15 cellular contexts compared by ENCODE assay signal in genomic region chr6:1463751-1464397, GRCh38.
A peak's percentile ranks its signal among the peaks of the same experiment; 100 is the strongest.
DNase-seq lines count a peak whose midpoint lies in the region; TF ChIP-seq lines count a peak whose summit lies in the region.
"Had no signal": no experiment of that assay in that cellular context is flagged by ENCODE, and none has a peak within 500 bp of the region (broad histone marks: within the 10 kb centered on the region; RNA-seq: fewer than 3 reads in every experiment).

No MANE protein-coding gene starts in this region.

- POLR2A ChIA-PET in HEK293 (lab: Yijun Ruan, JAX): no interaction called here

- H3K4me1 ChIP-seq in HEK293 (ENCODE audit: control insufficient read depth, insufficient read depth, low read length): no peaks in the 10 kb centered on the region
- H3K4me1 ChIP-seq: A549, Caco-2 had no signal

- no peak overlapping the region for H3K27ac Mint-ChIP-seq in glutamatergic neuron (ENCODE audit: unreplicated experiment)
- H3K27ac Mint-ChIP-seq: CD4-positive, alpha-beta T cell had no signal

- no peak overlapping the region for H3K4me3 Mint-ChIP-seq in glutamatergic neuron (ENCODE audit: unreplicated experiment)
- H3K4me3 Mint-ChIP-seq: CD4-positive, alpha-beta T cell had no signal

- H3K4me1 Mint-ChIP-seq in glutamatergic neuron (ENCODE audit: low read depth, unreplicated experiment): peaks cover 17% of the 10 kb centered on the region

- peaks cover 2% of the 10 kb centered on the region for H3K9me3 Mint-ChIP-seq in glutamatergic neuron (ENCODE audit: unreplicated experiment)
- H3K9me3 Mint-ChIP-seq: CD4-positive, alpha-beta T cell had no signal

- no peak for TF ChIP-seq CTCF in HEK293 (tag by site-specific recombination; IDR thresholded peaks at IDR 0.05)
- TF ChIP-seq CTCF in glutamatergic neuron (IDR thresholded peaks at IDR 0.05; ENCODE audit: partially characterized antibody, unreplicated experiment): no peak

- H3K27me3 Mint-ChIP-seq in glutamatergic neuron (ENCODE audit: unreplicated experiment): peaks cover 4% of the 10 kb centered on the region

- CTCF ChIA-PET in HEK293 (lab: Yijun Ruan, JAX): interaction anchor here (1.3 kb wide), 1 partner anchor 27 kb away, joined by 5 read pairs; no protein-coding TSS in a partner anchor

- DNase-seq in NCI-H2171 treated with DMSO at 0.1 percent for 48 hours (lab: John Stamatoyannopoulos, UW) (peak; percentile 9), NCI-H2171 (lab: John Stamatoyannopoulos, UW) (no peak), glutamatergic neuron (peak; percentile 39), cerebellar nuclear complex (lab: John Stamatoyannopoulos, UW) (no peak), medulla oblongata (ENCODE audit: extremely low spot score) (no peak), HuH-7 (ENCODE audit: low spot score) (no peak)
- DNase-seq: AML-193; Caco-2; CD4-positive, alpha-beta T cell; GDM1; KG1 had no signal

- H3K27ac ChIP-seq in HEK293 (ENCODE audit: extremely low read depth, low read depth, low read length): no peak overlapping the region
- H3K27ac ChIP-seq: 22Rv1, A549, C4-2B had no signal

- H3K36me3 Mint-ChIP-seq in glutamatergic neuron (ENCODE audit: unreplicated experiment): no peaks in the 10 kb centered on the region

- H3K9me3 ChIP-seq in HEK293 (ENCODE audit: control insufficient read depth, insufficient read depth, low read depth, low read length): no peaks in the 10 kb centered on the region
- H3K9me3 ChIP-seq: A549, Caco-2 had no signal

- no peak overlapping the region for H3K4me3 ChIP-seq in HEK293 (ENCODE audit: low read depth, low read length)
- H3K4me3 ChIP-seq: A549 had no signal

- no peaks in the 10 kb centered on the region for H3K36me3 ChIP-seq in HEK293 (ENCODE audit: control insufficient read depth in 2 of 2, insufficient read depth in 1 of 2, low read length in 2 of 2)

TF ChIP-seq in HEK293, 187 proteins besides CTCF, POLR2A, EP300 and RAD21:
- TF ChIP-seq ZNF623 (tag by site-specific recombination; IDR thresholded peaks at IDR 0.05): no peak
- TF ChIP-seq ATF2 (tag by site-specific recombination; IDR thresholded peaks at IDR 0.05; ENCODE audit: low read depth): peak; percentile 52; the same call in 1 of the 2 replicates
- TF ChIP-seq ZNF423 (tag by site-specific recombination; IDR thresholded peaks at IDR 0.05): no peak
- no peak for TF ChIP-seq ZNF654 (tag by site-specific recombination; IDR thresholded peaks at IDR 0.05; ENCODE audit: low read depth)

Comparison
In these comparisons a context has a peak if more than half of its experiments do, and no peak if none do; other contexts are left out.
1. DNase-seq: peak in NCI-H2171 treated with DMSO at 0.1 percent for 48 hours (single experiment) and glutamatergic neuron (single experiment); none in NCI-H2171 (single experiment), cerebellar nuclear complex (0 of 2), medulla oblongata (single experiment) and HuH-7 (single experiment).